ENCODE assay signal across 9 cellular contexts in genomic region chr19:38425810-38426466, GRCh38. TPM values are rescaled to one million over a fixed set of nuclear protein-coding genes. Genes with fewer than 3 reads are reported as not detected.
DNase-seq lines count a peak whose midpoint lies in the region; ATAC-seq and TF ChIP-seq lines count a peak whose summit lies in the region.
"Had no signal": no experiment of that assay in that cellular context is flagged by ENCODE, and none has a peak within 500 bp of the region (broad histone marks: within the 10 kb centered on the region; RNA-seq: fewer than 3 reads in every experiment).

Gene RASGRP4 (minus strand): TSS chr19:38426219. CDS start chr19:38426091, 128 bp downstream.

- no peak within 1 kb of the TSS for H3K4me3 ChIP-seq in AG04450 (ENCODE audit: low read depth, low read length)
- peak within 1 kb of the TSS; percentile 67 for H3K4me3 ChIP-seq in mononuclear cell (ENCODE audit: low read length)

- POLR2A ChIA-PET in AG04450 (lab: Yijun Ruan, JAX), result no interaction called here

- H3K4me1 Mint-ChIP-seq in activated naive CD4-positive, alpha-beta T cell treated with anti-CD3 and anti-CD28 coated beads, Interleukin-2, amount 50 U/mL, for 24 hours, result peaks cover 25% of the 10 kb centered on the region

- H3K9me3 Mint-ChIP-seq in activated naive CD4-positive, alpha-beta T cell treated with anti-CD3 and anti-CD28 coated beads, Interleukin-2, amount 50 U/mL, for 24 hours, result no peaks in the 10 kb centered on the region

- no peak for TF ChIP-seq CTCF in AG04450 (IDR thresholded peaks at IDR 0.05; ENCODE audit: low read depth, low read length)

- DNase-seq in AG04450 (ENCODE audit: low read depth, low spot score) (no peak), Kasumi-1 (lab: John Stamatoyannopoulos, UW) (peak; percentile 86 to 89), 8988T (no peak), AG08395 (ENCODE audit: low spot score) (no peak), DMS 273 (lab: John Stamatoyannopoulos, UW; ENCODE audit: unreplicated experiment) (no peak)
- DNase-seq: Calu3 had no signal

- peaks cover 26% of the 10 kb centered on the region for H3K4me1 ChIP-seq in mononuclear cell (ENCODE audit: insufficient read depth, low read length)

- H3K27ac Mint-ChIP-seq in activated naive CD4-positive, alpha-beta T cell treated with anti-CD3 and anti-CD28 coated beads, Interleukin-2, amount 50 U/mL, for 24 hours, result peak within 1 kb of the TSS; percentile 55

- peaks cover 4% of the 10 kb centered on the region for H3K27me3 ChIP-seq in AG04450 (ENCODE audit: control insufficient read depth, insufficient read depth, low read length)
- H3K27me3 ChIP-seq in mononuclear cell (ENCODE audit: insufficient read depth, low read length), result no peaks in the 10 kb centered on the region

- peaks cover 2% of the 10 kb centered on the region for H3K27me3 Mint-ChIP-seq in activated naive CD4-positive, alpha-beta T cell treated with anti-CD3 and anti-CD28 coated beads, Interleukin-2, amount 50 U/mL, for 24 hours

- H3K27ac ChIP-seq in AG04450 (ENCODE audit: low read depth, low read length), result peak within 1 kb of the TSS; percentile 11

- H3K9me3 ChIP-seq in AG04450 (ENCODE audit: control insufficient read depth, insufficient read depth, low read length), result no peaks in the 10 kb centered on the region; the same call in 1 of the 2 replicates
- no peaks in the 10 kb centered on the region for H3K9me3 ChIP-seq in mononuclear cell (ENCODE audit: low read depth, low read length)

- ATAC-seq in HG03457 (IDR thresholded peaks at IDR 0.05; ENCODE audit: unreplicated experiment), result no peak

- CTCF ChIA-PET in AG04450 (lab: Charles Lee), result interaction anchor here (0.9 kb wide), 1 partner anchor 23 kb away, joined by 5 read pairs; the partner anchor contains the start of gene FAM98C

- H3K4me3 Mint-ChIP-seq in activated naive CD4-positive, alpha-beta T cell treated with anti-CD3 and anti-CD28 coated beads, Interleukin-2, amount 50 U/mL, for 24 hours, result peak within 1 kb of the TSS; percentile 54

- H3K36me3 Mint-ChIP-seq in activated naive CD4-positive, alpha-beta T cell treated with anti-CD3 and anti-CD28 coated beads, Interleukin-2, amount 50 U/mL, for 24 hours, result no peaks in the 10 kb centered on the region

RNA-seq across cellular contexts. Expression of gene RASGRP4, which starts in this region (rescaled TPM):
- polyA plus RNA-seq in AG04450 (2011; rRNA removed), result not detected in 2 replicates
- not detected in 2 replicates for polyA minus RNA-seq in AG04450 (2011; rRNA and poly(A)+ RNA removed)
- total RNA-seq in mononuclear cell, result 19.3 TPM
- total RNA-seq: Calu3 had no signal

Comparison
In these comparisons a context has a peak if more than half of its experiments do, and no peak if none do; other contexts are left out.
1. DNase-seq: peak in Kasumi-1 (2 of 2); none in AG04450 (single experiment), 8988T (single experiment), AG08395 (single experiment) and DMS 273 (single experiment).